ENCODE assay signal across 14 cellular contexts in genomic region chr7:131183611-131184119, GRCh38.
DNase-seq lines count a peak whose midpoint lies in the region; ATAC-seq and TF ChIP-seq lines count a peak whose summit lies in the region.
"Had no signal": no experiment of that assay in that cellular context is flagged by ENCODE, and none has a peak within 500 bp of the region (broad histone marks: within the 10 kb centered on the region; RNA-seq: fewer than 3 reads in every experiment).

No MANE protein-coding gene starts in this region.

- H3K36me3 Mint-ChIP-seq in CD4-positive, alpha-beta memory T cell, result peaks cover 0 to 1% of the 10 kb centered on the region in 2 donors
- H3K36me3 Mint-ChIP-seq in IgD-negative memory B cell, result peaks cover 1% of the 10 kb centered on the region
- H3K36me3 Mint-ChIP-seq in activated T-helper 17 cell treated with anti-CD3 and anti-CD28 coated beads, Interleukin-2, amount 50 U/mL, for 72 hours (ENCODE audit: low read depth), result peaks cover 5% of the 10 kb centered on the region

- WGBS in prostate gland, result 62% methylated on average over 3 of the region's 3 CpGs

- peak overlapping the region; percentile 21 for H3K27ac ChIP-seq in CD4-positive, alpha-beta memory T cell (ENCODE audit: low read depth, low read length)
- H3K27ac ChIP-seq in prostate gland, result no peak overlapping the region
- H3K27ac ChIP-seq: heart left ventricle had no signal

- no peaks in the 10 kb centered on the region for H3K9me3 ChIP-seq in CD4-positive, alpha-beta memory T cell (ENCODE audit: control insufficient read depth in 1 of 2, low read length in 2 of 2)
- H3K9me3 ChIP-seq in prostate gland, result no peaks in the 10 kb centered on the region

- TF ChIP-seq CTCF in prostate gland (IDR thresholded peaks at IDR 0.05), result no peak

- peak overlapping the region in 5 of 8 donors; percentile 36 to 70 (median 45) for H3K4me3 Mint-ChIP-seq in CD4-positive, alpha-beta memory T cell
- H3K4me3 Mint-ChIP-seq in IgD-negative memory B cell, result no peak overlapping the region
- H3K4me3 Mint-ChIP-seq in activated T-helper 17 cell treated with anti-CD3 and anti-CD28 coated beads, Interleukin-2, amount 50 U/mL, for 72 hours, result peak overlapping the region; percentile 64
- H3K4me3 Mint-ChIP-seq: endodermal cell had no signal

- CTCF ChIA-PET in CD4-positive, alpha-beta memory T cell (lab: Charles Lee; ENCODE audit: partially characterized antibody), result interaction anchor here (1.0 to 1.6 kb wide), 4 partner anchors 53 to 201 kb away, joined by 3 to 4 read pairs (median 4); no protein-coding TSS in a partner anchor

- TF ChIP-seq POLR2A in prostate gland (IDR thresholded peaks at IDR 0.05) (no peak), erythroblast (IDR thresholded peaks at IDR 0.05; ENCODE audit: low read length) (no peak)

- POLR2A ChIA-PET in CD4-positive, alpha-beta memory T cell (lab: Charles Lee; ENCODE audit: partially characterized antibody), result interaction anchor here (0.7 to 10.0 kb wide), 5 partner anchors 48 to 178 kb away, joined by 3 to 176 read pairs (median 3); no protein-coding TSS in a partner anchor

- DNase-seq in CD4-positive, alpha-beta memory T cell, result peak; percentile 21 to 50 (median 36)
- peak; percentile 33 for DNase-seq in kidney tubule cell (ENCODE audit: low spot score)
- no peak for DNase-seq in prostate gland (ENCODE audit: low spot score)
- DNase-seq in H7, result no peak
- no peak for DNase-seq in erythroblast (lab: John Stamatoyannopoulos, UW)
- DNase-seq: endodermal cell, heart left ventricle, left ventricle myocardium superior, NCI-H1105 treated with DMSO at 0.1 percent for 48 hours, NCI-H345, OCI-M1 had no signal

- intact Hi-C loops in CD4-positive, alpha-beta memory T cell (cut with micrococcal nuclease), result no loop called here
- intact Hi-C loops in prostate gland (cut with DNase I), result no loop called here

- no peaks in the 10 kb centered on the region for H3K36me3 ChIP-seq in CD4-positive, alpha-beta memory T cell (ENCODE audit: insufficient read depth, low read length)
- no peaks in the 10 kb centered on the region for H3K36me3 ChIP-seq in prostate gland
- H3K36me3 ChIP-seq in H7 (replicated peaks; ENCODE audit: control insufficient read depth, insufficient read depth, low read length), result no peaks in the 10 kb centered on the region
- H3K36me3 ChIP-seq: heart left ventricle had no signal

- no peak overlapping the region for H3K4me3 ChIP-seq in CD4-positive, alpha-beta memory T cell (ENCODE audit: low read length in 2 of 2)
- no peak overlapping the region for H3K4me3 ChIP-seq in prostate gland
- no peak overlapping the region for H3K4me3 ChIP-seq in H7 (ENCODE audit: insufficient read depth, low read depth, low read length)
- H3K4me3 ChIP-seq: heart left ventricle had no signal

- no peaks in the 10 kb centered on the region for H3K27me3 ChIP-seq in CD4-positive, alpha-beta memory T cell (ENCODE audit: insufficient read depth, low read length)
- H3K27me3 ChIP-seq in prostate gland (replicated peaks; ENCODE audit: insufficient read depth), result no peaks in the 10 kb centered on the region
- no peaks in the 10 kb centered on the region for H3K27me3 ChIP-seq in H7 (ENCODE audit: control insufficient read depth, insufficient read depth, low read length)
- H3K27me3 ChIP-seq: heart left ventricle had no signal

- H3K27ac Mint-ChIP-seq in CD4-positive, alpha-beta memory T cell, result peak overlapping the region; percentile 43 to 87 (median 82)
- peak overlapping the region in 2 of 3 donors; percentile 8 to 60 for H3K27ac Mint-ChIP-seq in IgD-negative memory B cell
- H3K27ac Mint-ChIP-seq in activated T-helper 17 cell treated with anti-CD3 and anti-CD28 coated beads, Interleukin-2, amount 50 U/mL, for 72 hours, result peak overlapping the region; percentile 76
- H3K27ac Mint-ChIP-seq: endodermal cell had no signal

- ATAC-seq in activated T-helper 17 cell treated with anti-CD3 and anti-CD28 coated beads, Interleukin-2, amount 50 U/mL, for 72 hours (replicated peaks), result peak; percentile 20
- ATAC-seq: heart left ventricle, left ventricle myocardium superior, sciatic nerve had no signal

- peaks cover 0 to 2% of the 10 kb centered on the region in 2 donors for H3K27me3 Mint-ChIP-seq in CD4-positive, alpha-beta memory T cell
- no peaks in the 10 kb centered on the region for H3K27me3 Mint-ChIP-seq in IgD-negative memory B cell
- no peaks in the 10 kb centered on the region for H3K27me3 Mint-ChIP-seq in activated T-helper 17 cell treated with anti-CD3 and anti-CD28 coated beads, Interleukin-2, amount 50 U/mL, for 72 hours

- peaks cover 0 to 2% (median 0%) of the 10 kb centered on the region in 8 donors for H3K9me3 Mint-ChIP-seq in CD4-positive, alpha-beta memory T cell
- peaks cover 0 to 2% (median 0%) of the 10 kb centered on the region in 3 donors for H3K9me3 Mint-ChIP-seq in IgD-negative memory B cell
- no peaks in the 10 kb centered on the region for H3K9me3 Mint-ChIP-seq in activated T-helper 17 cell treated with anti-CD3 and anti-CD28 coated beads, Interleukin-2, amount 50 U/mL, for 72 hours
- H3K9me3 Mint-ChIP-seq: endodermal cell had no signal

- H3K4me1 Mint-ChIP-seq in CD4-positive, alpha-beta memory T cell, result peaks cover 22 to 37% (median 27%) of the 10 kb centered on the region in 4 donors
- H3K4me1 Mint-ChIP-seq in IgD-negative memory B cell, result peaks cover 10 to 13% (median 12%) of the 10 kb centered on the region in 3 donors
- H3K4me1 Mint-ChIP-seq in activated T-helper 17 cell treated with anti-CD3 and anti-CD28 coated beads, Interleukin-2, amount 50 U/mL, for 72 hours, result peaks cover 19% of the 10 kb centered on the region

- peaks cover 32% of the 10 kb centered on the region for H3K4me1 ChIP-seq in CD4-positive, alpha-beta memory T cell (ENCODE audit: insufficient read depth, low read length)
- no peaks in the 10 kb centered on the region for H3K4me1 ChIP-seq in prostate gland (replicated peaks)

Comparison
In these comparisons a context has a peak if more than half of its experiments do, and no peak if none do; other contexts are left out.
1. DNase-seq: peak in CD4-positive, alpha-beta memory T cell (5 of 5) and kidney tubule cell (single experiment); none in prostate gland (single experiment), H7 (single experiment) and erythroblast (0 of 2).
2. H3K4me3 Mint-ChIP-seq: peak in CD4-positive, alpha-beta memory T cell (5 of 8) and activated T-helper 17 cell treated with anti-CD3 and anti-CD28 coated beads, Interleukin-2, amount 50 U/mL, for 72 hours (single experiment); none in IgD-negative memory B cell (0 of 4).
3. Peak in every context shown above with its lines, with median percentiles within 50 percentile points of each other: H3K27ac Mint-ChIP-seq.